In genomic region chr20:63546686-63547483, GRCh38 we compare ENCODE assay signal across 19 cellular contexts. TPM values are rescaled to one million over a fixed set of nuclear protein-coding genes. Genes with fewer than 3 reads are reported as not detected.
A peak's percentile ranks its signal among the peaks of the same experiment; 100 is the strongest.
DNase-seq lines count a peak whose midpoint lies in the region; ATAC-seq and TF ChIP-seq lines count a peak whose summit lies in the region.
"Had no signal": no experiment of that assay in that cellular context is flagged by ENCODE, and none has a peak within 500 bp of the region (broad histone marks: within the 10 kb centered on the region; RNA-seq: fewer than 3 reads in every experiment).

No MANE protein-coding gene starts in this region.

- H3K4me3 Mint-ChIP-seq in GM23338 (no peak overlapping the region), WTC11 (no peak overlapping the region)
- H3K4me3 Mint-ChIP-seq: T-helper 17 cell had no signal

- H3K79me2 ChIP-seq in GM23338 (replicated peaks; ENCODE audit: insufficient read depth) (no peaks in the 10 kb centered on the region), Karpas-422 (ENCODE audit: low read length) (no peaks in the 10 kb centered on the region)

- H3K36me3 ChIP-seq in GM23338 (ENCODE audit: insufficient read depth) = no peaks in the 10 kb centered on the region
- H3K36me3 ChIP-seq in Karpas-422 (ENCODE audit: insufficient read depth, low read length) = no peaks in the 10 kb centered on the region
- H3K36me3 ChIP-seq: HAP-1, SJCRH30 had no signal

- H4K20me1 ChIP-seq in GM23338 (replicated peaks; ENCODE audit: insufficient read depth) = no peaks in the 10 kb centered on the region
- 0 out of 2 replicates have a peak, but pooled peaks cover 5% of the 10 kb centered on the region for H4K20me1 ChIP-seq in Karpas-422 (ENCODE audit: insufficient read depth, low read depth, low read length)

- no peaks in the 10 kb centered on the region; the same call in 2 of the 3 replicates for H3K9me3 Mint-ChIP-seq in GM23338
- H3K9me3 Mint-ChIP-seq in WTC11 = no peaks in the 10 kb centered on the region
- H3K9me3 Mint-ChIP-seq: CD4-positive, CD25-positive, alpha-beta regulatory T cell had no signal

- H3K27ac Mint-ChIP-seq in GM23338 (no peak overlapping the region), WTC11 (no peak overlapping the region)
- H3K27ac Mint-ChIP-seq: T-helper 17 cell had no signal

- H3K9me2 ChIP-seq in GM23338 (ENCODE audit: insufficient read depth) (no peaks in the 10 kb centered on the region), Karpas-422 (replicated peaks; ENCODE audit: insufficient read depth, low read length) (no peaks in the 10 kb centered on the region)

- 0 out of 2 replicates have a peak, but pooled peaks cover 2% of the 10 kb centered on the region for H3F3A ChIP-seq in GM23338 (replicated peaks; ENCODE audit: low read depth)

- TF ChIP-seq CTCF in GM23338 (conservative IDR thresholded peaks at IDR 0.05; ENCODE audit: low read depth in 2 of 2) = no peak
- TF ChIP-seq CTCF in WTC11 (IDR thresholded peaks at IDR 0.05) = no peak

- POLR2A ChIA-PET in WTC11 (lab: Charles Lee) = interaction anchor here (0.8 kb wide), 1 partner anchor 96 kb away, joined by 3 read pairs; no protein-coding TSS in a partner anchor

- DNase-seq in GM23338 (ENCODE audit: low spot score) = no peak
- DNase-seq in Karpas-422 = no peak
- no peak for DNase-seq in WTC11 (ENCODE audit: low spot score)
- no peak for DNase-seq in pons (ENCODE audit: low spot score)
- DNase-seq: Calu3; CD4-positive, CD25-positive, alpha-beta regulatory T cell; DMS79; KBM-7; NCI-H1694; NCI-H226; NCI-H524 treated with DMSO at 0.1 percent for 48 hours; SJCRH30; T-helper 17 cell had no signal

- H3K9me3 ChIP-seq in Karpas-422 (ENCODE audit: low read length) = no peaks in the 10 kb centered on the region
- H3K9me3 ChIP-seq: HAP-1, SJCRH30 had no signal

- H2AFZ ChIP-seq in GM23338 (0 out of 2 replicates have a peak overlapping the region, but pooled peaks have one; percentile 56), Karpas-422 (ENCODE audit: low read length) (no peak overlapping the region)

- H3K27me3 Mint-ChIP-seq in GM23338 (ENCODE audit: insufficient read depth, low read depth, poor library complexity) = peaks cover 11% of the 10 kb centered on the region
- H3K27me3 Mint-ChIP-seq in WTC11 (ENCODE audit: low read depth) = no peaks in the 10 kb centered on the region
- H3K27me3 Mint-ChIP-seq: T-helper 17 cell had no signal

- H3K4me2 ChIP-seq in GM23338 = no peak overlapping the region
- peak overlapping the region; percentile 40 for H3K4me2 ChIP-seq in Karpas-422 (ENCODE audit: low read depth, low read length, poor library complexity, severe bottlenecking)

- ATAC-seq in GM23338 (no peak), WTC11 (no peak), HG03521 (IDR thresholded peaks at IDR 0.05; ENCODE audit: unreplicated experiment) (no peak), HG03135 (IDR thresholded peaks at IDR 0.05; ENCODE audit: unreplicated experiment) (no peak)
- ATAC-seq: T-helper 17 cell had no signal

- H3K36me3 Mint-ChIP-seq in GM23338 (ENCODE audit: low read depth) (peaks cover 4% of the 10 kb centered on the region; the same call in 1 of the 3 replicates), WTC11 (no peaks in the 10 kb centered on the region)
- H3K36me3 Mint-ChIP-seq: CD4-positive, CD25-positive, alpha-beta regulatory T cell had no signal

- H3K4me1 ChIP-seq in GM23338 (ENCODE audit: insufficient read depth) = 0 out of 2 replicates have a peak, but pooled peaks cover 5% of the 10 kb centered on the region
- H3K4me1 ChIP-seq in Karpas-422 (ENCODE audit: low read length) = peaks cover 47% of the 10 kb centered on the region
- H3K4me1 ChIP-seq: HAP-1, SJCRH30 had no signal

- CTCF ChIA-PET in WTC11 (lab: Charles Lee) = interaction anchor here (0.5 to 3.4 kb wide), 5 partner anchors 10 to 324 kb away, joined by 3 to 48 read pairs (median 3); partner anchors contain the start of gene PTK6

- H3K9ac ChIP-seq in Karpas-422 (ENCODE audit: low read length) = no peak overlapping the region; the same call in 1 of the 2 replicates

- H3K4me1 Mint-ChIP-seq in GM23338 (peaks cover 16% of the 10 kb centered on the region), WTC11 (peaks cover 13% of the 10 kb centered on the region)

- H3K27ac ChIP-seq in GM23338 (ENCODE audit: low read depth) (no peak overlapping the region), Karpas-422 (ENCODE audit: low read length) (no peak overlapping the region; the same call in 1 of the 2 replicates)
- H3K27ac ChIP-seq: HL-60, SJCRH30 had no signal

- no peak overlapping the region for H3K4me3 ChIP-seq in GM23338
- no peak overlapping the region for H3K4me3 ChIP-seq in Karpas-422 (ENCODE audit: low read length)
- H3K4me3 ChIP-seq: HAP-1, SJCRH30 had no signal

- H3K27me3 ChIP-seq in GM23338 (ENCODE audit: insufficient read depth) = no peaks in the 10 kb centered on the region
- no peaks in the 10 kb centered on the region for H3K27me3 ChIP-seq in Karpas-422 (ENCODE audit: low read length)

TF ChIP-seq in WTC11, 78 proteins besides CTCF, POLR2A, EP300 and RAD21:
- TF ChIP-seq FOXP1 (CRISPR knock-in tag; IDR thresholded peaks at IDR 0.05; ENCODE audit: borderline replicate concordance) (0 out of 2 replicates have a peak, but pooled peaks have one; percentile 37), ZNF423 (CRISPR knock-in tag; IDR thresholded peaks at IDR 0.05) (no peak)

RNA-seq across cellular contexts. Expression of gene SRMS, which starts 0.7 kb away (rescaled TPM):
- total RNA-seq in GM23338 (2014; rRNA removed; shearing (Covaris generic)) = 0.50 and 0.59 TPM in 2 replicates
- 0.23 TPM in 1 of 2 replicates, not detected in the other for polyA plus RNA-seq in GM23338 (2016; fragmentation: Nextera tagmentation; extraction: Ambion mirVana)
- not detected in 2 replicates for total RNA-seq in Karpas-422 (2014; rRNA removed; shearing (Covaris generic); ENCODE audit: low replicate concordance)
- total RNA-seq in WTC11 (2021) = 0.21 to 0.46 TPM (median 0.26 TPM) in 3 replicates
- total RNA-seq: Calu3; CD4-positive, CD25-positive, alpha-beta regulatory T cell; G401; M059J; SJCRH30; T-helper 17 cell had no signal
- polyA plus RNA-seq: CD4-positive, CD25-positive, alpha-beta regulatory T cell had no signal

RNA-seq across cellular contexts. Expression of gene FNDC11, which starts 7.1 kb away (rescaled TPM):
- total RNA-seq in GM23338 (2014; rRNA removed; shearing (Covaris generic)) = 5.3 and 6.5 TPM in 2 replicates
- polyA plus RNA-seq in GM23338 (2016; fragmentation: Nextera tagmentation; extraction: Ambion mirVana) = 3.4 and 3.5 TPM in 2 replicates
- 0.48 and 1.6 TPM in 2 replicates for total RNA-seq in Karpas-422 (2014; rRNA removed; shearing (Covaris generic); ENCODE audit: low replicate concordance)
- total RNA-seq in WTC11 (2021) = 3.4 to 3.8 TPM (median 3.6 TPM) in 3 replicates
- total RNA-seq: Calu3, M059J had no signal

RNA-seq across cellular contexts. Expression of gene PTK6, which starts 9.7 kb away (rescaled TPM):
- 0.28 TPM in 1 of 2 replicates, not detected in the other for total RNA-seq in GM23338 (2014; rRNA removed; shearing (Covaris generic))
- 0.07 TPM in 1 of 2 replicates, not detected in the other for polyA plus RNA-seq in GM23338 (2016; fragmentation: Nextera tagmentation; extraction: Ambion mirVana)
- total RNA-seq in Karpas-422 (2014; rRNA removed; shearing (Covaris generic); ENCODE audit: low replicate concordance) = 0.51 TPM in 1 of 2 replicates, not detected in the other
- 0.22 to 0.53 TPM (median 0.32 TPM) in 3 replicates for total RNA-seq in WTC11 (2021)
- total RNA-seq: M059J had no signal

RNA-seq across cellular contexts. Expression of gene PPDPF, which starts 26.3 kb away (rescaled TPM):
- total RNA-seq in GM23338 (2014; rRNA removed; shearing (Covaris generic)) = 117 and 141 TPM in 2 replicates
- polyA plus RNA-seq in GM23338 (2016; fragmentation: Nextera tagmentation; extraction: Ambion mirVana) = 83.9 and 92.9 TPM in 2 replicates
- 16.2 and 51.0 TPM in 2 replicates for total RNA-seq in Karpas-422 (2014; rRNA removed; shearing (Covaris generic); ENCODE audit: low replicate concordance)
- 170 to 210 TPM (median 205 TPM) in 3 replicates for total RNA-seq in WTC11 (2021)

RNA-seq across cellular contexts. Expression of gene HELZ2, which starts 27.2 kb away (rescaled TPM):
- 39.6 and 48.9 TPM in 2 replicates for total RNA-seq in GM23338 (2014; rRNA removed; shearing (Covaris generic))
- 4.6 and 5.2 TPM in 2 replicates for polyA plus RNA-seq in GM23338 (2016; fragmentation: Nextera tagmentation; extraction: Ambion mirVana)
- 15.4 and 15.8 TPM in 2 replicates for total RNA-seq in Karpas-422 (2014; rRNA removed; shearing (Covaris generic); ENCODE audit: low replicate concordance)
- 27.5 to 32.6 TPM (median 32.4 TPM) in 3 replicates for total RNA-seq in WTC11 (2021)
